27 cellular contexts compared by ENCODE assay signal in the genomic region with DNA sequence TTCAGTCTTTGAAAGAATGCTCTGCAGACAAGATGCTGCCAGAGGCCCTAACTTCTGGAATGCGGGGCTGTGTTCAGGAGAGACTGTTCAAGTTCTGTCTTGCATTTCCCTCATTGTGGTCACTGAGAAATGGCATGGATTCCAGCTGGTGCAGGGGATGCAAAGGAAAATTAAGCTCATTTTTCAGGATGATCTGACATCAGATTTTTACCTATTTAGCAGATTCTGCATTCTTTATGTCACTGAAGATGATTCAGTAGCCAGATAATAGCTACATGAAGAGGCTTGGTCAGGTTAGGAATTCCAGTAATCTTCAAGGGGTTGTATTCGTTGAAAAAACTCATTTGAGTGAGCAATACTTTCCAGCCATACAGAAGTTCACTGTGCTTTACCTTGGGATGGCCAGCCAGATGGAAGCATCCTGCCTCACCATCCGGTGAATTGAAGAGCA. TPM values are rescaled to one million over a fixed set of nuclear protein-coding genes. Genes with fewer than 3 reads are reported as not detected.
A peak's percentile ranks its signal among the peaks of the same experiment; 100 is the strongest.
DNase-seq lines count a peak whose midpoint lies in the region; ATAC-seq, FAIRE-seq and TF ChIP-seq lines count a peak whose summit lies in the region.
"Had no signal": no experiment of that assay in that cellular context is flagged by ENCODE, and none has a peak within 500 bp of the region (broad histone marks: within the 10 kb centered on the region; RNA-seq: fewer than 3 reads in every experiment).

No MANE protein-coding gene starts in this region.

- no TSS peak for BruUV-seq in mammary epithelial cell (replicated peaks; lab: Mats Ljungman, UMichigan)
- BruUV-seq in MCF 10A (replicated peaks; lab: Mats Ljungman, UMichigan) = no TSS peak

- TF ChIP-seq EP300 in suprapubic skin (IDR thresholded peaks at IDR 0.05) = no peak

- ATAC-seq in HG03460 (IDR thresholded peaks at IDR 0.05; ENCODE audit: unreplicated experiment) = no peak
- ATAC-seq: WTC11 had no signal

- peak overlapping the region; percentile 37 for H2AFZ ChIP-seq in mammary epithelial cell (ENCODE audit: low read depth, low read length)

- H3K4me1 ChIP-seq in mammary epithelial cell (ENCODE audit: insufficient read depth, low read length) (peaks cover 30% of the 10 kb centered on the region), suprapubic skin (peaks cover 8% of the 10 kb centered on the region)
- H3K4me1 ChIP-seq: adrenal gland, prostate gland had no signal

- no peak for TF ChIP-seq POLR2A in suprapubic skin (IDR thresholded peaks at IDR 0.05)

- no peaks in the 10 kb centered on the region for H3K27me3 Mint-ChIP-seq in MCF 10A (ENCODE audit: insufficient read depth, unreplicated experiment)

- H3K27ac Mint-ChIP-seq in MCF 10A (ENCODE audit: low read depth, unreplicated experiment) = no peak overlapping the region
- H3K27ac Mint-ChIP-seq: activated CD4-positive, alpha-beta memory T cell treated with anti-CD3 and anti-CD28 coated beads for 36 hours; WTC11 had no signal

- POLR2A ChIA-PET in MCF 10A (lab: Yijun Ruan, JAX) = interaction anchor here (0.6 to 0.9 kb wide), 5 partner anchors 9 to 268 kb away, joined by 3 to 5 read pairs (median 4); no protein-coding TSS in a partner anchor

- H3K79me2 ChIP-seq in mammary epithelial cell (ENCODE audit: insufficient read depth, low read length) = no peaks in the 10 kb centered on the region

- H3K4me3 Mint-ChIP-seq in MCF 10A (ENCODE audit: unreplicated experiment) = no peak overlapping the region
- H3K4me3 Mint-ChIP-seq: activated CD4-positive, alpha-beta memory T cell treated with anti-CD3 and anti-CD28 coated beads for 36 hours; WTC11 had no signal

- H3K36me3 ChIP-seq in mammary epithelial cell (ENCODE audit: insufficient read depth, low read length) (no peaks in the 10 kb centered on the region), bronchial epithelial cell (ENCODE audit: control insufficient read depth, insufficient read depth, low read length) (no peaks in the 10 kb centered on the region), suprapubic skin (no peaks in the 10 kb centered on the region)
- H3K36me3 ChIP-seq: adrenal gland; BLaER1 treated with 17β-estradiol and CSF1 and Interleukin-3, amounts not matched to agents 10 nM and 100 nM; left ventricle myocardium inferior; MG63; prostate gland; stomach; upper lobe of left lung had no signal

- 0% methylated on average over 3 of the region's 3 CpGs for WGBS in mammary epithelial cell (ENCODE audit: low coverage, missing lambda C conversion rate)
- WGBS in suprapubic skin = 60% methylated on average over 3 of the region's 3 CpGs

- no peaks in the 10 kb centered on the region for H3K9me3 ChIP-seq in mammary epithelial cell (replicated peaks; ENCODE audit: insufficient read depth, low read length)
- H3K9me3 ChIP-seq in suprapubic skin = no peaks in the 10 kb centered on the region
- H3K9me3 ChIP-seq: adrenal gland, left ventricle myocardium inferior, MG63, prostate gland, stomach, upper lobe of left lung had no signal

- H3K27ac ChIP-seq in mammary epithelial cell (ENCODE audit: insufficient read depth, low read depth, low read length) (peak overlapping the region; percentile 67), suprapubic skin (no peak overlapping the region)
- H3K27ac ChIP-seq: 22Rv1; adrenal gland; BLaER1 treated with 17β-estradiol and CSF1 and Interleukin-3, amounts not matched to agents 10 nM and 100 nM; HL-60; left ventricle myocardium inferior; prostate gland; stomach; upper lobe of left lung had no signal

- H4K20me1 ChIP-seq in mammary epithelial cell (ENCODE audit: insufficient read depth, low read length) = no peaks in the 10 kb centered on the region
- H4K20me1 ChIP-seq: BLaER1 treated with 17β-estradiol and CSF1 and Interleukin-3, amounts not matched to agents 10 nM and 100 nM had no signal

- no peak for TF ChIP-seq CTCF in mammary epithelial cell (conservative IDR thresholded peaks at IDR 0.05 in 1 of 2, IDR thresholded peaks at IDR 0.05 in 1 of 2; ENCODE audit: extremely low read depth in 1 of 2, insufficient read depth in 1 of 2, low read depth in 1 of 2, low read length in 2 of 2)
- no peak for TF ChIP-seq CTCF in MCF 10A (IDR thresholded peaks at IDR 0.05; ENCODE audit: unreplicated experiment)
- TF ChIP-seq CTCF in bronchial epithelial cell (IDR thresholded peaks at IDR 0.05; ENCODE audit: insufficient read depth, low read length, severe bottlenecking) = no peak
- TF ChIP-seq CTCF in suprapubic skin (IDR thresholded peaks at IDR 0.05) = no peak

- no peak for FAIRE-seq in bronchial epithelial cell (lab: Jason Lieb, UNC)
- FAIRE-seq: small intestine had no signal

- no peaks in the 10 kb centered on the region for H3K27me3 ChIP-seq in mammary epithelial cell (ENCODE audit: insufficient read depth, low read length)
- no peaks in the 10 kb centered on the region for H3K27me3 ChIP-seq in bronchial epithelial cell (ENCODE audit: control insufficient read depth, insufficient read depth, low read length)
- no peaks in the 10 kb centered on the region for H3K27me3 ChIP-seq in suprapubic skin
- H3K27me3 ChIP-seq: adrenal gland; BLaER1 treated with 17β-estradiol and CSF1 and Interleukin-3, amounts not matched to agents 10 nM and 100 nM; MG63; stomach; upper lobe of left lung had no signal

- peak overlapping the region; percentile 37 for H3K4me2 ChIP-seq in mammary epithelial cell (ENCODE audit: insufficient read depth, low read depth, low read length)
- H3K4me2 ChIP-seq: BLaER1 treated with 17β-estradiol and CSF1 and Interleukin-3, amounts not matched to agents 10 nM and 100 nM had no signal

- dilution Hi-C loops in mammary epithelial cell (cut with HindIII; ENCODE audit: low sequenced_read_pairs) = no loop called here

- H3K4me1 Mint-ChIP-seq in MCF 10A (ENCODE audit: insufficient read depth, unreplicated experiment) = peaks cover 19% of the 10 kb centered on the region

- intact Hi-C loops in mammary epithelial cell (cut with micrococcal nuclease) (loop anchor here (1.0 to 5.0 kb wide), 2 partner anchors 20 to 234 kb away; a partner anchor contains a TSS), MCF 10A (cut with micrococcal nuclease) (no loop called here)

- no peaks in the 10 kb centered on the region for H3K9me3 Mint-ChIP-seq in MCF 10A (ENCODE audit: unreplicated experiment)
- H3K9me3 Mint-ChIP-seq: activated CD4-positive, alpha-beta memory T cell treated with anti-CD3 and anti-CD28 coated beads for 36 hours; WTC11 had no signal

- H3K4me3 ChIP-seq in mammary epithelial cell (replicated peaks in 1 of 3; ENCODE audit: insufficient read depth in 1 of 3, low read depth in 2 of 3, low read length in 3 of 3) = no peak overlapping the region
- H3K4me3 ChIP-seq in bronchial epithelial cell (ENCODE audit: low read depth, low read length) = no peak overlapping the region
- no peak overlapping the region for H3K4me3 ChIP-seq in suprapubic skin
- H3K4me3 ChIP-seq: adrenal gland; BLaER1 treated with 17β-estradiol and CSF1 and Interleukin-3, amounts not matched to agents 10 nM and 100 nM; left ventricle myocardium inferior; MG63; prostate gland; stomach; upper lobe of left lung had no signal

- H3K36me3 Mint-ChIP-seq in MCF 10A (ENCODE audit: insufficient read depth, unreplicated experiment) = no peaks in the 10 kb centered on the region
- H3K36me3 Mint-ChIP-seq: activated CD4-positive, alpha-beta memory T cell treated with anti-CD3 and anti-CD28 coated beads for 36 hours; WTC11 had no signal

- CTCF ChIA-PET in mammary epithelial cell (lab: Charles Lee; ENCODE audit: low non-redundant PET) (interaction anchor here (0.7 kb wide), 1 partner anchor 145 kb away, joined by 4 read pairs; no protein-coding TSS in a partner anchor), MCF 10A (lab: Yijun Ruan, JAX) (interaction anchor here (0.7 to 13.3 kb wide), 8 partner anchors 9 to 371 kb away, joined by 3 to 165 read pairs (median 4); no protein-coding TSS in a partner anchor)

- peak; percentile 91 for DNase-seq in mammary epithelial cell
- no peak for DNase-seq in MCF 10A (ENCODE audit: unreplicated experiment)
- peak; percentile 90 for DNase-seq in bronchial epithelial cell (ENCODE audit: low read depth)
- peak; percentile 73 for DNase-seq in kidney glomerular epithelial cell (lab: John Stamatoyannopoulos, UW)
- DNase-seq in NCI-H128 (lab: John Stamatoyannopoulos, UW; ENCODE audit: unreplicated experiment) = no peak
- DNase-seq in DMS153 treated with DMSO at 0.1 percent for 48 hours (lab: John Stamatoyannopoulos, UW; ENCODE audit: unreplicated experiment) = no peak
- DNase-seq in suprapubic skin (ENCODE audit: low spot score in 2 of 2) = no peak
- DNase-seq: activated CD4-positive, alpha-beta memory T cell treated with anti-CD3 and anti-CD28 coated beads for 36 hours; activated gamma-delta T cell treated with Interleukin-2 at 50 U/mL for 16 hours; adrenal gland; central memory CD4-positive, alpha-beta T cell; left ventricle myocardium inferior; MG63; NCI-H146; small intestine; stimulated activated CD4-positive, alpha-beta T cell treated with anti-CD3 and anti-CD28 coated beads, Interleukin-4, amount 100 ng/mL, for 24 hours; stomach; T-helper 9 cell; upper lobe of left lung had no signal

- in situ Hi-C loops in mammary epithelial cell (cut with MboI; ENCODE audit: low sequenced_read_pairs in 2 of 2) = no loop called here

- H3K9ac ChIP-seq in mammary epithelial cell (ENCODE audit: insufficient read depth, low read length) = no peak overlapping the region
- H3K9ac ChIP-seq: BLaER1 treated with 17β-estradiol and CSF1 and Interleukin-3, amounts not matched to agents 10 nM and 100 nM had no signal

RNA-seq across cellular contexts. Expression of a gene that starts 16.1 kb away (rescaled TPM):
- total RNA-seq in mammary epithelial cell (1 to 10 TPM; 2.4 to 7.5 TPM), MCF 10A (2022) (0.64 and 1.6 TPM in 2 replicates), bronchial epithelial cell (6.6 and 9.0 TPM in 2 replicates), suprapubic skin (10 to 100 TPM; 18.1 to 70.5 (median 26.4) TPM)
- polyA plus RNA-seq in mammary epithelial cell = 17.7 TPM
- polyA minus RNA-seq in mammary epithelial cell = 31.9 TPM
- total RNA-seq: activated CD4-positive, alpha-beta memory T cell treated with anti-CD3 and anti-CD28 coated beads for 36 hours; G401; SK-MEL-5 had no signal

RNA-seq across cellular contexts. Expression of a gene that starts 19.1 kb away (rescaled TPM):
- total RNA-seq in mammary epithelial cell = 10 to 100 TPM; 27.2 to 30.2 TPM
- 12.9 TPM for polyA plus RNA-seq in mammary epithelial cell
- polyA minus RNA-seq in mammary epithelial cell = 34.4 TPM
- total RNA-seq in MCF 10A (2022) = 32.7 and 34.4 TPM in 2 replicates
- 36.7 and 42.6 TPM in 2 replicates for total RNA-seq in bronchial epithelial cell
- 10 to 100 TPM; 11.8 to 29.6 (median 14.4) TPM for total RNA-seq in suprapubic skin

Comparison
In these comparisons a context has a peak if more than half of its experiments do, and no peak if none do; other contexts are left out.
1. DNase-seq: peak in mammary epithelial cell (single experiment), bronchial epithelial cell (single experiment) and kidney glomerular epithelial cell (single experiment); none in MCF 10A (single experiment), NCI-H128 (single experiment), DMS153 treated with DMSO at 0.1 percent for 48 hours (single experiment) and suprapubic skin (0 of 2).